ENCODE assay signal across 9 cellular contexts in the genomic region with DNA sequence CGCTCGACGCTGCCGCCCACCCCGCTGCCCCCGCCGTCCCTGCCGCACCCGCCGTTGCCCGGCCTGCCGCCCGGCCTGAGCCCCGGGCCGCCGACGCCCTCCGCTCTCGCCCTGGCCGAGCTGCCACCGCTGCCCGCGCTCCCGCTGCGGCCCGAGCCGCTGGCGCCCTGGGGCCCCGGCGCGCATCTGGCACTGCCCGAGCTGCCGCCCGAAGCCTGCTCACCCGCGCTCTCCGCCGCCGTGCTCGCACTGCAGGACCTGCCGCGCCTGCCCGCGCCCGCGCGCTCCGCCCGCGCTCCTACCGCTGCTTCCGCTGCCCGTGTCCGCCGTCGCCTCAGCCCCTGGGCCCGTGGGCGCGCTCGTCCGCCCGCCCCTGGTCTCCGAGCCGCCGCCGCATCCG. TPM values are rescaled to one million over a fixed set of nuclear protein-coding genes. Genes with fewer than 3 reads are reported as not detected.
A peak's percentile ranks its signal among the peaks of the same experiment; 100 is the strongest.
DNase-seq lines count a peak whose midpoint lies in the region; ATAC-seq and TF ChIP-seq lines count a peak whose summit lies in the region.
"Had no signal": no experiment of that assay in that cellular context is flagged by ENCODE, and none has a peak within 500 bp of the region (broad histone marks: within the 10 kb centered on the region; RNA-seq: fewer than 3 reads in every experiment).

No MANE protein-coding gene starts in this region.

- intact Hi-C loops in aorta (cut with DNase I) = no loop called here
- intact Hi-C loops in activated T-helper 2 cell treated with anti-CD3 and anti-CD28 coated beads, Interferon-gamma antibody, Interleukin-2, Interleukin-4, amounts not matched to agents 10 μg/mL and 5 μg/mL and 100 μg/mL, durations not matched to agents 14 hours and 24 hours and 36 hours (cut with micrococcal nuclease) = no loop called here

- TF ChIP-seq POLR2A in NB4 (IDR thresholded peaks at IDR 0.05; ENCODE audit: extremely low read depth, insufficient read length) = no peak

- H3K79me2 ChIP-seq in hepatocyte = no peaks in the 10 kb centered on the region

- no peaks in the 10 kb centered on the region for H3K9me2 ChIP-seq in hepatocyte (replicated peaks; ENCODE audit: insufficient read depth)

- H3K27me3 Mint-ChIP-seq in activated T-helper 2 cell treated with anti-CD3 and anti-CD28 coated beads, Interferon-gamma antibody, Interleukin-2, Interleukin-4, amounts not matched to agents 10 μg/mL and 5 μg/mL and 100 μg/mL, durations not matched to agents 14 hours and 24 hours and 36 hours (ENCODE audit: low read depth) = peaks cover 4% of the 10 kb centered on the region

- no peaks in the 10 kb centered on the region for H3K36me3 Mint-ChIP-seq in activated T-helper 2 cell treated with anti-CD3 and anti-CD28 coated beads, Interferon-gamma antibody, Interleukin-2, Interleukin-4, amounts not matched to agents 10 μg/mL and 5 μg/mL and 100 μg/mL, durations not matched to agents 14 hours and 24 hours and 36 hours (ENCODE audit: low read depth)

- no peak overlapping the region for H3K4me2 ChIP-seq in hepatocyte

- no peaks in the 10 kb centered on the region for H3K9me3 Mint-ChIP-seq in activated T-helper 2 cell treated with anti-CD3 and anti-CD28 coated beads, Interferon-gamma antibody, Interleukin-2, Interleukin-4, amounts not matched to agents 10 μg/mL and 5 μg/mL and 100 μg/mL, durations not matched to agents 14 hours and 24 hours and 36 hours
- H3K9me3 Mint-ChIP-seq: T-helper 1 cell treated with Interleukin-12 subunit alpha and Interleukin-12 subunit beta and Interleukin-4 antibody, amounts not matched to agents 30 μg/mL and 1 μg/mL, for 36 hours had no signal

- 0% methylated on average over 1 of the region's 67 CpGs for WGBS in hepatocyte (ENCODE audit: low lambda C conversion rate, missing lambda C conversion rate)
- 0 to 1% methylated on average over 25 to 67 of the region's 67 CpGs for WGBS in aorta, 2 donors

- H2AFZ ChIP-seq in hepatocyte = no peak overlapping the region

- H3K4me1 Mint-ChIP-seq in activated T-helper 2 cell treated with anti-CD3 and anti-CD28 coated beads, Interferon-gamma antibody, Interleukin-2, Interleukin-4, amounts not matched to agents 10 μg/mL and 5 μg/mL and 100 μg/mL, durations not matched to agents 14 hours and 24 hours and 36 hours (ENCODE audit: low read depth) = peaks cover 26% of the 10 kb centered on the region

- H3K27ac Mint-ChIP-seq in activated T-helper 2 cell treated with anti-CD3 and anti-CD28 coated beads, Interferon-gamma antibody, Interleukin-2, Interleukin-4, amounts not matched to agents 10 μg/mL and 5 μg/mL and 100 μg/mL, durations not matched to agents 14 hours and 24 hours and 36 hours = no peak overlapping the region

- H3K4me1 ChIP-seq in hepatocyte (ENCODE audit: insufficient read depth) (peaks cover 31% of the 10 kb centered on the region), aorta (ENCODE audit: control insufficient read depth in 1 of 2, insufficient read depth in 2 of 2, low read length in 2 of 2) (no peaks in the 10 kb centered on the region)

- peak; percentile 10 for ATAC-seq in GM19397 (IDR thresholded peaks at IDR 0.05; ENCODE audit: unreplicated experiment)
- no peak for ATAC-seq in aorta (ENCODE audit: low FRiP score)

- TF ChIP-seq CTCF in NB4 (IDR thresholded peaks at IDR 0.05; ENCODE audit: low read depth, low read length) (no peak), hepatocyte (IDR thresholded peaks at IDR 0.05; ENCODE audit: poor library complexity) (no peak)

- no peaks in the 10 kb centered on the region for H3K9me3 ChIP-seq in hepatocyte (ENCODE audit: low read depth)
- no peaks in the 10 kb centered on the region for H3K9me3 ChIP-seq in aorta (ENCODE audit: control insufficient read depth, low read length)

- H3K4me3 ChIP-seq in NB4 (ENCODE audit: low read depth, low read length) = no peak overlapping the region
- H3K4me3 ChIP-seq in hepatocyte = no peak overlapping the region
- peak overlapping the region in 1 of 2 donors; percentile 36 for H3K4me3 ChIP-seq in aorta (ENCODE audit: low read length in 2 of 2)

- no peaks in the 10 kb centered on the region for H3K27me3 ChIP-seq in hepatocyte
- H3K27me3 ChIP-seq in aorta (ENCODE audit: control insufficient read depth in 1 of 2, insufficient read depth in 2 of 2, low read length in 1 of 2) = no peaks in the 10 kb centered on the region

- DNase-seq in COLO668 (lab: John Stamatoyannopoulos, UW; ENCODE audit: unreplicated experiment) = peak; percentile 65
- DNase-seq in NB4 (ENCODE audit: low read depth) = peak; percentile 56
- peak; percentile 62 for DNase-seq in hepatocyte (ENCODE audit: low spot score)
- no peak for DNase-seq in aorta
- no peak for DNase-seq in activated T-helper 2 cell treated with anti-CD3 and anti-CD28 coated beads, Interferon-gamma antibody, Interleukin-2, Interleukin-4, amounts not matched to agents 10 μg/mL and 5 μg/mL and 100 μg/mL, durations not matched to agents 14 hours and 24 hours and 36 hours (ENCODE audit: low spot score)
- no peak for DNase-seq in substantia nigra (lab: John Stamatoyannopoulos, UW)
- DNase-seq in HK-2 (ENCODE audit: unreplicated experiment) = no peak

- no peak overlapping the region for H3K4me3 Mint-ChIP-seq in activated T-helper 2 cell treated with anti-CD3 and anti-CD28 coated beads, Interferon-gamma antibody, Interleukin-2, Interleukin-4, amounts not matched to agents 10 μg/mL and 5 μg/mL and 100 μg/mL, durations not matched to agents 14 hours and 24 hours and 36 hours (ENCODE audit: low read depth)

- H3K27ac ChIP-seq in hepatocyte = no peak overlapping the region
- H3K27ac ChIP-seq in aorta (ENCODE audit: low read depth in 1 of 2, low read length in 2 of 2) = no peak overlapping the region
- H3K27ac ChIP-seq in substantia nigra (ENCODE audit: low read depth, low read length, poor library complexity, severe bottlenecking) = no peak overlapping the region

- H3K36me3 ChIP-seq in hepatocyte (replicated peaks; ENCODE audit: insufficient read depth, low read depth) = no peaks in the 10 kb centered on the region
- H3K36me3 ChIP-seq in aorta (ENCODE audit: control insufficient read depth in 1 of 2, insufficient read depth in 2 of 2, low read length in 1 of 2) = no peaks in the 10 kb centered on the region

- no peaks in the 10 kb centered on the region for H4K20me1 ChIP-seq in hepatocyte (ENCODE audit: insufficient read depth, poor library complexity, severe bottlenecking)

RNA-seq across cellular contexts. Expression of gene CLDN9, which starts 8.4 kb away (rescaled TPM):
- total RNA-seq in hepatocyte (2.0 and 3.5 TPM in 2 replicates), aorta (under 1 TPM in 1 of 2 donors, not detected in 1; 0.18 TPM)
- polyA plus RNA-seq in hepatocyte (8.9 and 9.0 TPM in 2 replicates), aorta (under 1 TPM in 1 of 2 donors, not detected in 1; 0.20 TPM)
- 0.11 and 0.14 TPM in 2 replicates for total RNA-seq in activated T-helper 2 cell treated with anti-CD3 and anti-CD28 coated beads, Interferon-gamma antibody, Interleukin-2, Interleukin-4, amounts not matched to agents 10 μg/mL and 5 μg/mL and 100 μg/mL, durations not matched to agents 14 hours and 24 hours and 36 hours

RNA-seq across cellular contexts. Expression of gene CLDN6, which starts 13.7 kb away (rescaled TPM):
- total RNA-seq in hepatocyte (258 and 297 TPM in 2 replicates), aorta (not detected)
- polyA plus RNA-seq in hepatocyte (568 and 574 TPM in 2 replicates), aorta (not detected)
- not detected in 2 replicates for total RNA-seq in activated T-helper 2 cell treated with anti-CD3 and anti-CD28 coated beads, Interferon-gamma antibody, Interleukin-2, Interleukin-4, amounts not matched to agents 10 μg/mL and 5 μg/mL and 100 μg/mL, durations not matched to agents 14 hours and 24 hours and 36 hours

RNA-seq across cellular contexts. Expression of gene TNFRSF12A, which starts 15.8 kb away (rescaled TPM):
- total RNA-seq in hepatocyte = 126 and 127 TPM in 2 replicates
- polyA plus RNA-seq in hepatocyte = 385 and 452 TPM in 2 replicates
- total RNA-seq in aorta = 100 to 1,000 TPM in 1 of 2 donors, 10 to 100 TPM in 1; 60.4 to 271 TPM
- polyA plus RNA-seq in aorta = 100 to 1,000 TPM in 1 of 2 donors, 10 to 100 TPM in 1; 84.9 to 107 TPM
- total RNA-seq in activated T-helper 2 cell treated with anti-CD3 and anti-CD28 coated beads, Interferon-gamma antibody, Interleukin-2, Interleukin-4, amounts not matched to agents 10 μg/mL and 5 μg/mL and 100 μg/mL, durations not matched to agents 14 hours and 24 hours and 36 hours = 9.6 and 11.6 TPM in 2 replicates

RNA-seq across cellular contexts. Expression of gene HCFC1R1, which starts 19.4 kb away (rescaled TPM):
- total RNA-seq in hepatocyte = 19.7 and 35.7 TPM in 2 replicates
- polyA plus RNA-seq in hepatocyte = 158 and 201 TPM in 2 replicates
- total RNA-seq in aorta = 10 to 100 TPM; 88.5 to 99.7 TPM
- 100 to 1,000 TPM; 299 to 303 TPM for polyA plus RNA-seq in aorta
- total RNA-seq in activated T-helper 2 cell treated with anti-CD3 and anti-CD28 coated beads, Interferon-gamma antibody, Interleukin-2, Interleukin-4, amounts not matched to agents 10 μg/mL and 5 μg/mL and 100 μg/mL, durations not matched to agents 14 hours and 24 hours and 36 hours = 29.9 and 30.3 TPM in 2 replicates

RNA-seq across cellular contexts. Expression of gene THOC6, which starts 19.5 kb away (rescaled TPM):
- total RNA-seq in hepatocyte (35.6 and 41.2 TPM in 2 replicates), aorta (10 to 100 TPM; 18.9 to 29.8 TPM)
- polyA plus RNA-seq in hepatocyte (79.4 and 86.2 TPM in 2 replicates), aorta (10 to 100 TPM; 18.5 to 60.6 TPM)
- 59.0 and 59.1 TPM in 2 replicates for total RNA-seq in activated T-helper 2 cell treated with anti-CD3 and anti-CD28 coated beads, Interferon-gamma antibody, Interleukin-2, Interleukin-4, amounts not matched to agents 10 μg/mL and 5 μg/mL and 100 μg/mL, durations not matched to agents 14 hours and 24 hours and 36 hours

Comparison
In these comparisons a context has a peak if more than half of its experiments do, and no peak if none do; other contexts are left out.
1. DNase-seq: peak in COLO668 (single experiment), NB4 (single experiment) and hepatocyte (single experiment); none in aorta (0 of 2), activated T-helper 2 cell treated with anti-CD3 and anti-CD28 coated beads, Interferon-gamma antibody, Interleukin-2, Interleukin-4, amounts not matched to agents 10 μg/mL and 5 μg/mL and 100 μg/mL, durations not matched to agents 14 hours and 24 hours and 36 hours (single experiment), substantia nigra (0 of 49) and HK-2 (single experiment).
2. RNA of gene CLDN6, which starts 13.7 kb away (total RNA-seq): 258 to 297 TPM in hepatocyte; not detected in activated T-helper 2 cell treated with anti-CD3 and anti-CD28 coated beads, Interferon-gamma antibody, Interleukin-2, Interleukin-4, amounts not matched to agents 10 μg/mL and 5 μg/mL and 100 μg/mL, durations not matched to agents 14 hours and 24 hours and 36 hours and not detected in aorta; every median in the first group is over 100 times any median in the second.